In the genomic region with DNA sequence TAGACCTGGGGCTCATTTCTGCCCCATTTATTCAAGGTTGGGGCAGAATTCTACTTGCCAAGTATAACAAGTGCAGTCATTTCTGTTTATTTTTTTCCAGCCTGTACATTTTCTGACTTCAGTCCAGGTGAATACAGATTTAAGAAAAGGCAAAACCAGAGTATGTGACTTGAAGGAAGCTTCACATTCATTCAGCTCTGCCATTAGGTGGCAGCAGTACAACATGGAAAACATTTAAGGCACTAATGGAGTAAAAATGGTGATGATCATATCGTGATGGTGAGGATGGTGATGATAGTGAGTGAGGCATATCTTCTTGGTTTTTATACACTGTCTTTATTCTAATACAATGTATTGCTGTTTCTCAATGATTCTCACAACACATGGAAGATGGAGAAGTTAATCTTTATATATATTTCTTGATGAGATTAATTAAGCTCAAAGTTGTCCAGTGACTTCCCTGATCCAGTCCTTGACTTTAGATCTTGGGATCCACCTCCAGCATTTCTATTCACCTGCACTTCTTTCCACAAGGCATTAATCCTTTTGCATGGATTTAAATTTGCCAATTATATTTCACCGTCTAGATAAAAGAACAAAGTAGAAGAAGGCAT, we compare ENCODE assay signal across 8 cellular contexts.
DNase-seq lines count a peak whose midpoint lies in the region; ATAC-seq and TF ChIP-seq lines count a peak whose summit lies in the region.

No MANE protein-coding gene starts in this region.

- TF ChIP-seq CTCF in AG10803 (conservative IDR thresholded peaks at IDR 0.05; ENCODE audit: low read length) (peak; percentile 27; the same call in 1 of the 2 replicates), GM13977 (IDR thresholded peaks at IDR 0.05; ENCODE audit: extremely low read depth, insufficient read depth, missing control alignments) (peak; percentile 74), left ventricle myocardium inferior (IDR thresholded peaks at IDR 0.05; ENCODE audit: borderline replicate concordance) (peak; percentile 72), thyroid gland (IDR thresholded peaks at IDR 0.05) (peak in 5 of 6 experiments; percentile 14 to 88 (median 59))

- no peak for TF ChIP-seq POLR2A in thyroid gland (IDR thresholded peaks at IDR 0.05)

- H3K27me3 ChIP-seq in left ventricle myocardium inferior (ENCODE audit: low read depth) (no peaks in the 10 kb centered on the region), thyroid gland (no peaks in the 10 kb centered on the region)

- 47 to 49% methylated on average over 2 of the region's 2 CpGs for WGBS in thyroid gland, 2 donors

- no peak overlapping the region for H3K4me3 ChIP-seq in AG10803 (ENCODE audit: low read length)
- H3K4me3 ChIP-seq in left ventricle myocardium inferior, result no peak overlapping the region
- no peak overlapping the region for H3K4me3 ChIP-seq in thyroid gland (replicated peaks in 1 of 3)

- H3K27ac ChIP-seq in left ventricle myocardium inferior (replicated peaks) (no peak overlapping the region), thyroid gland (no peak overlapping the region)

- H3K36me3 ChIP-seq in left ventricle myocardium inferior, result no peaks in the 10 kb centered on the region
- H3K36me3 ChIP-seq in thyroid gland, result no peaks in the 10 kb centered on the region

- in situ Hi-C loops in GM13977 (cut with MboI; ENCODE audit: low pct_unique_long_range_greater_than_20kb, low sequenced_read_pairs, unreplicated experiment), result no loop called here

- no peak for ATAC-seq in GM21576 (IDR thresholded peaks at IDR 0.05; ENCODE audit: unreplicated experiment)

- H3K4me1 ChIP-seq in left ventricle myocardium inferior (no peaks in the 10 kb centered on the region), thyroid gland (no peaks in the 10 kb centered on the region)

- H3K9me3 ChIP-seq in left ventricle myocardium inferior (replicated peaks) (peaks cover 16% of the 10 kb centered on the region), thyroid gland (no peaks in the 10 kb centered on the region)

- DNase-seq in AG10803 (ENCODE audit: low read depth) (peak; percentile 6), GM13977 (ENCODE audit: low spot score) (no peak), M059J (ENCODE audit: low read depth) (peak; percentile 3), SKM-1 (lab: John Stamatoyannopoulos, UW; ENCODE audit: unreplicated experiment) (peak; percentile 3), left ventricle myocardium inferior (no peak), thyroid gland (peak; percentile 28 to 34)
- DNase-seq in activated CD8-positive, alpha-beta memory T cell treated with anti-CD3 and anti-CD28 coated beads, Interleukin-2, amount 50 U/mL, for 48 hours, result no peak

- intact Hi-C loops in left ventricle myocardium inferior (cut with micrococcal nuclease), result no loop called here
- intact Hi-C loops in thyroid gland (cut with DNase I), result no loop called here

Comparison
In these comparisons a context has a peak if more than half of its experiments do, and no peak if none do; other contexts are left out.
1. DNase-seq: peak in AG10803 (single experiment), M059J (single experiment), SKM-1 (single experiment) and thyroid gland (2 of 2); none in GM13977 (single experiment), left ventricle myocardium inferior (single experiment) and activated CD8-positive, alpha-beta memory T cell treated with anti-CD3 and anti-CD28 coated beads, Interleukin-2, amount 50 U/mL, for 48 hours (single experiment).
2. Peak in every context shown above with its lines, with median percentiles within 50 percentile points of each other: CTCF ChIP-seq.